18 cellular contexts compared by ENCODE assay signal in genomic region chr17:13004336-13004735, GRCh38.
"Had no signal": no experiment of that assay in that cellular context is flagged by ENCODE, and none has a peak within 500 bp of the region (broad histone marks: within the 10 kb centered on the region; RNA-seq: fewer than 3 reads in every experiment).

No MANE protein-coding gene starts in this region.

- DNase-seq: effector memory CD4-positive, alpha-beta T cell; esophagus squamous epithelium; foreskin fibroblast; glutamatergic neuron; islet precursor cell; mammary epithelial cell; mucosa of descending colon; naive thymus-derived CD8-positive, alpha-beta T cell; stimulated activated CD4-positive, alpha-beta T cell treated with anti-CD3 and anti-CD28 coated beads, Interleukin-2, amount 100 ng/mL, for 24 hours; stimulated activated CD4-positive, alpha-beta T cell treated with anti-CD3 and anti-CD28 coated beads, Interleukin-4, amount 100 ng/mL, for 4 hours; stimulated activated naive CD4-positive, alpha-beta T cell treated with Interleukin-2 at 50 U/mL for 16 hours; thyroid gland had no signal

- H3K4me3 Mint-ChIP-seq: naive thymus-derived CD8-positive, alpha-beta T cell; type B pancreatic cell had no signal

- ATAC-seq: gastroesophageal sphincter; naive thymus-derived CD8-positive, alpha-beta T cell; sciatic nerve had no signal

- H3K9me3 Mint-ChIP-seq: naive thymus-derived CD8-positive, alpha-beta T cell; type B pancreatic cell had no signal

- H3K27ac ChIP-seq: esophagus squamous epithelium, skin epidermis, suprapubic skin, thyroid gland had no signal

- FAIRE-seq: urothelium cell line had no signal

- H3K27ac Mint-ChIP-seq: type B pancreatic cell had no signal

- H3K4me3 ChIP-seq: esophagus squamous epithelium, gastroesophageal sphincter, mucosa of descending colon, skin epidermis, suprapubic skin, thyroid gland had no signal

- H3K27me3 ChIP-seq: esophagus squamous epithelium, gastroesophageal sphincter, suprapubic skin, thyroid gland had no signal

- H3K27me3 Mint-ChIP-seq: naive thymus-derived CD8-positive, alpha-beta T cell; type B pancreatic cell had no signal

- H3K4me1 ChIP-seq: suprapubic skin had no signal

- H3K9me3 ChIP-seq: esophagus squamous epithelium, gastroesophageal sphincter, mucosa of descending colon, suprapubic skin, thyroid gland had no signal
